Comparison of ENCODE assay signal across 8 cellular contexts in genomic region chr9:93574900-93575705, GRCh38. TPM values are rescaled to one million over a fixed set of nuclear protein-coding genes. Genes with fewer than 3 reads are reported as not detected.
DNase-seq lines count a peak whose midpoint lies in the region; ATAC-seq and TF ChIP-seq lines count a peak whose summit lies in the region.

No MANE protein-coding gene starts in this region.

- in situ Hi-C loops in Panc1 (cut with HindIII; ENCODE audit: low pct_unique_long_range_greater_than_20kb, low sequenced_read_pairs), result no loop called here
- in situ Hi-C loops in ACHN (cut with HindIII; ENCODE audit: low pct_ligation_motif_present, low pct_unique_long_range_greater_than_20kb, low sequenced_read_pairs), result no loop called here

- no peak for ATAC-seq in CD8-positive, alpha-beta T cell
- ATAC-seq in Panc1, result no peak
- ATAC-seq in GM18511 (IDR thresholded peaks at IDR 0.05; ENCODE audit: unreplicated experiment), result no peak
- ATAC-seq in GM18909 (IDR thresholded peaks at IDR 0.05; ENCODE audit: poor library complexity, unreplicated experiment), result no peak
- ATAC-seq in GM18907 (IDR thresholded peaks at IDR 0.05; ENCODE audit: unreplicated experiment), result no peak

- no peaks in the 10 kb centered on the region for H3K27me3 Mint-ChIP-seq in CD8-positive, alpha-beta T cell (ENCODE audit: low read depth)

- H3K4me1 Mint-ChIP-seq in CD8-positive, alpha-beta T cell (ENCODE audit: low read depth), result peaks cover 37% of the 10 kb centered on the region

- 29 to 38% methylated on average over 16 to 25 of the region's 25 CpGs for WGBS in esophagus, 2 donors

- peak overlapping the region; percentile 94 for H3K27ac Mint-ChIP-seq in CD8-positive, alpha-beta T cell

- H3K36me3 ChIP-seq in CD8-positive, alpha-beta T cell (ENCODE audit: insufficient read depth, low read length), result no peaks in the 10 kb centered on the region
- H3K36me3 ChIP-seq in Panc1 (ENCODE audit: control insufficient read depth, insufficient read depth, low read length) (no peaks in the 10 kb centered on the region; the same call in 1 of the 2 replicates), esophagus (ENCODE audit: control insufficient read depth in 2 of 2, insufficient read depth in 2 of 2, low read length in 1 of 2) (no peaks in the 10 kb centered on the region), neuron (ENCODE audit: insufficient read depth, low read length) (no peaks in the 10 kb centered on the region)

- no peaks in the 10 kb centered on the region for H3K9me3 Mint-ChIP-seq in CD8-positive, alpha-beta T cell

- BruUV-seq in Panc1 (replicated peaks; lab: Mats Ljungman, UMichigan), result no TSS peak

- peaks cover 28% of the 10 kb centered on the region for H3K4me1 ChIP-seq in CD8-positive, alpha-beta T cell (ENCODE audit: insufficient read depth, low read length)
- peaks cover 10% of the 10 kb centered on the region for H3K4me1 ChIP-seq in Panc1 (ENCODE audit: control insufficient read depth, insufficient read depth, low read length)
- peaks cover 8 to 24% of the 10 kb centered on the region in 2 donors for H3K4me1 ChIP-seq in esophagus (ENCODE audit: control insufficient read depth in 2 of 2, insufficient read depth in 2 of 2, low read length in 1 of 2)
- peaks cover 25% of the 10 kb centered on the region for H3K4me1 ChIP-seq in neuron (ENCODE audit: insufficient read depth, low read length)

- H3K27ac ChIP-seq in CD8-positive, alpha-beta T cell (ENCODE audit: low read depth, low read length), result peak overlapping the region; percentile 67
- H3K27ac ChIP-seq in Panc1 (ENCODE audit: low read length) (peak overlapping the region; percentile 69; the same call in 1 of the 2 replicates), esophagus (ENCODE audit: low read depth in 2 of 2, low read length in 1 of 2) (peak overlapping the region; percentile 88 to 92)

- no peak for TF ChIP-seq CTCF in CD8-positive, alpha-beta T cell (IDR thresholded peaks at IDR 0.05)
- no peak for TF ChIP-seq CTCF in Panc1 (IDR thresholded peaks at IDR 0.05)

- CTCF ChIA-PET in CD8-positive, alpha-beta T cell (lab: Charles Lee), result interaction anchor here (1.0 kb wide), 2 partner anchors 9 to 15 kb away, joined by 3 to 5 read pairs; no protein-coding TSS in a partner anchor
- CTCF ChIA-PET in Panc1 (lab: Charles Lee), result no interaction called here

- intact Hi-C loops in CD8-positive, alpha-beta T cell (cut with DNase I, micrococcal nuclease), result loop anchor here in 1 of 2 experiments (5.0 to 10.0 kb wide), 4 partner anchors 600 to 1453 kb away; partner anchors contain the start of genes IARS1 and ZNF169
- intact Hi-C loops in Panc1 (cut with micrococcal nuclease; ENCODE audit: unreplicated experiment), result no loop called here

- H3K4me3 ChIP-seq in CD8-positive, alpha-beta T cell (ENCODE audit: low read depth, low read length), result peak overlapping the region; percentile 85
- peak overlapping the region; percentile 52 to 59 for H3K4me3 ChIP-seq in Panc1 (ENCODE audit: low read depth in 2 of 2, low read length in 2 of 2)
- H3K4me3 ChIP-seq in esophagus (ENCODE audit: low read depth in 1 of 2, low read length in 2 of 2), result peak overlapping the region; percentile 83 to 87
- peak overlapping the region; percentile 66 for H3K4me3 ChIP-seq in neuron (ENCODE audit: low read length)

- peaks cover 4% of the 10 kb centered on the region for H3K36me3 Mint-ChIP-seq in CD8-positive, alpha-beta T cell

- DNase-seq in CD8-positive, alpha-beta T cell, result peak in 2 of 7 experiments; percentile 8 to 48
- DNase-seq in Panc1 (ENCODE audit: low read depth, low spot score), result no peak
- no peak for DNase-seq in ACHN

- POLR2A ChIA-PET in CD8-positive, alpha-beta T cell (lab: Charles Lee), result interaction anchor here (2.3 kb wide), 1 partner anchor 8 kb away, joined by 27 read pairs; no protein-coding TSS in a partner anchor
- POLR2A ChIA-PET in Panc1 (lab: Charles Lee), result interaction anchor here (0.5 kb wide), 1 partner anchor 249 kb away, joined by 16 read pairs; no protein-coding TSS in a partner anchor

- H2AFZ ChIP-seq in neuron (ENCODE audit: low read depth, low read length), result peak overlapping the region; percentile 92

- H3K4me3 Mint-ChIP-seq in CD8-positive, alpha-beta T cell, result peak overlapping the region; percentile 90

- H3K27me3 ChIP-seq in CD8-positive, alpha-beta T cell (ENCODE audit: insufficient read depth, low read length), result no peaks in the 10 kb centered on the region
- no peaks in the 10 kb centered on the region for H3K27me3 ChIP-seq in Panc1 (ENCODE audit: control insufficient read depth, insufficient read depth, low read length)
- no peaks in the 10 kb centered on the region for H3K27me3 ChIP-seq in esophagus (ENCODE audit: control insufficient read depth in 1 of 2, insufficient read depth in 2 of 2, low read length in 2 of 2)
- no peaks in the 10 kb centered on the region for H3K27me3 ChIP-seq in neuron (ENCODE audit: insufficient read depth, low read length)

- no peaks in the 10 kb centered on the region for H3K9me3 ChIP-seq in CD8-positive, alpha-beta T cell (ENCODE audit: low read length)
- no peaks in the 10 kb centered on the region for H3K9me3 ChIP-seq in Panc1 (ENCODE audit: control insufficient read depth, insufficient read depth, low read depth, low read length)
- no peaks in the 10 kb centered on the region for H3K9me3 ChIP-seq in esophagus (ENCODE audit: control insufficient read depth in 2 of 2, insufficient read depth in 1 of 2, low read depth in 1 of 2, low read length in 1 of 2)
- peaks cover 3% of the 10 kb centered on the region for H3K9me3 ChIP-seq in neuron (ENCODE audit: low read length)

RNA-seq across cellular contexts. Expression of gene PHF2, which starts 1.3 kb away (rescaled TPM):
- total RNA-seq in CD8-positive, alpha-beta T cell, result 10 to 100 TPM; 23.9 to 25.7 TPM
- total RNA-seq in Panc1 (2021; ENCODE audit: unreplicated experiment), result 16.6 TPM
- 17.6 TPM for polyA plus RNA-seq in Panc1 (2012; ENCODE audit: insufficient read length)
- polyA plus RNA-seq in esophagus, result 10 to 100 TPM; 11.7 to 17.9 TPM
